In genomic region chr1:244272471-244273261, GRCh38 we compare ENCODE assay signal across 8 cellular contexts.
DNase-seq lines count a peak whose midpoint lies in the region; ATAC-seq and TF ChIP-seq lines count a peak whose summit lies in the region.

No MANE protein-coding gene starts in this region.

- H3K27me3 Mint-ChIP-seq in Caco-2 (ENCODE audit: insufficient read depth, unreplicated experiment), result no peaks in the 10 kb centered on the region
- peaks cover 0 to 8% (median 0%) of the 10 kb centered on the region in 5 donors for H3K27me3 Mint-ChIP-seq in naive thymus-derived CD8-positive, alpha-beta T cell

- TF ChIP-seq CTCF in Caco-2 (IDR thresholded peaks at IDR 0.05; ENCODE audit: insufficient read depth in 1 of 2, low read depth in 1 of 2, low read length in 1 of 2, severe bottlenecking in 1 of 2, unreplicated experiment in 1 of 2) (peak; percentile 95 to 99), KMS-11 (conservative IDR thresholded peaks at IDR 0.05; ENCODE audit: low read depth, low read length) (peak; percentile 97), PC-3 (conservative IDR thresholded peaks at IDR 0.05; ENCODE audit: low read depth, low read length) (peak; percentile 100)

- H3F3A ChIP-seq in PC-3 (ENCODE audit: low read length, unreplicated experiment), result peaks cover 7% of the 10 kb centered on the region

- ATAC-seq in GM21529 (IDR thresholded peaks at IDR 0.05; ENCODE audit: unreplicated experiment), result peak; percentile 93
- peak; percentile 32 for ATAC-seq in PC-3
- ATAC-seq in esophagus mucosa, result peak; percentile 95
- ATAC-seq in naive thymus-derived CD8-positive, alpha-beta T cell, result peak; percentile 78 to 85
- ATAC-seq in stimulated activated effector memory CD8-positive, alpha-beta T cell treated with anti-CD3 and anti-CD28 coated beads, Interleukin-12 subunit alpha, Interleukin-12 subunit beta, amount 100 ng/mL, for 72 hours, result peak; percentile 75

- H3K36me3 ChIP-seq in Caco-2 (ENCODE audit: control insufficient read depth, insufficient read depth, low read length) (no peaks in the 10 kb centered on the region), KMS-11 (ENCODE audit: insufficient read depth) (no peaks in the 10 kb centered on the region), PC-3 (ENCODE audit: low read depth, low read length) (no peaks in the 10 kb centered on the region)

- H3K4me3 ChIP-seq in Caco-2 (ENCODE audit: low read depth, low read length) (no peak overlapping the region), KMS-11 (IDR thresholded peaks at IDR 0.05; ENCODE audit: insufficient read depth, low read depth, low read length) (no peak overlapping the region), PC-3 (ENCODE audit: low read length) (peak overlapping the region; percentile 60; the same call in 1 of the 2 replicates)

- H3K9me3 ChIP-seq in Caco-2, result no peaks in the 10 kb centered on the region
- H3K9me3 ChIP-seq in PC-3 (ENCODE audit: low read length), result no peaks in the 10 kb centered on the region

- POLR2A ChIA-PET in Caco-2 (lab: Charles Lee) (no interaction called here), PC-3 (lab: Charles Lee; ENCODE audit: unreplicated experiment) (no interaction called here)
- POLR2A ChIA-PET in naive thymus-derived CD8-positive, alpha-beta T cell (lab: Charles Lee), result interaction anchor here (0.7 kb wide), 1 partner anchor 524 kb away, joined by 3 read pairs; no protein-coding TSS in a partner anchor

- H3K4me1 ChIP-seq in Caco-2, result no peaks in the 10 kb centered on the region
- H3K4me1 ChIP-seq in KMS-11 (ENCODE audit: low read depth, poor library complexity, severe bottlenecking), result peaks cover 14% of the 10 kb centered on the region
- H3K4me1 ChIP-seq in PC-3 (ENCODE audit: insufficient read depth, low read length), result peaks cover 33% of the 10 kb centered on the region

- H2AFZ ChIP-seq in KMS-11 (ENCODE audit: low read depth) (peak overlapping the region; percentile 36; the same call in 1 of the 2 replicates), PC-3 (ENCODE audit: low read length) (peak overlapping the region; percentile 66)

- no peaks in the 10 kb centered on the region for H3K36me3 Mint-ChIP-seq in Caco-2 (ENCODE audit: insufficient read depth, unreplicated experiment)
- peaks cover 0 to 5% (median 0%) of the 10 kb centered on the region in 3 donors for H3K36me3 Mint-ChIP-seq in naive thymus-derived CD8-positive, alpha-beta T cell
- no peaks in the 10 kb centered on the region for H3K36me3 Mint-ChIP-seq in stimulated activated effector memory CD8-positive, alpha-beta T cell treated with anti-CD3 and anti-CD28 coated beads, Interleukin-12 subunit alpha, Interleukin-12 subunit beta, amount 100 ng/mL, for 72 hours

- H3K27me3 ChIP-seq in Caco-2 (replicated peaks; ENCODE audit: control insufficient read depth, insufficient read depth, low read length), result no peaks in the 10 kb centered on the region
- no peaks in the 10 kb centered on the region for H3K27me3 ChIP-seq in KMS-11 (ENCODE audit: insufficient read depth, low read depth)
- H3K27me3 ChIP-seq in PC-3 (ENCODE audit: low read length), result no peaks in the 10 kb centered on the region

- H3K27ac ChIP-seq in KMS-11 (no peak overlapping the region), PC-3 (ENCODE audit: low read length) (no peak overlapping the region)

- H3K4me2 ChIP-seq in KMS-11 (no peak overlapping the region), PC-3 (ENCODE audit: low read length) (peak overlapping the region; percentile 82)

- peaks cover 18% of the 10 kb centered on the region for H3K9me3 Mint-ChIP-seq in Caco-2 (ENCODE audit: unreplicated experiment)
- H3K9me3 Mint-ChIP-seq in naive thymus-derived CD8-positive, alpha-beta T cell, result peaks cover 0 to 12% (median 3%) of the 10 kb centered on the region in 9 donors
- H3K9me3 Mint-ChIP-seq in stimulated activated effector memory CD8-positive, alpha-beta T cell treated with anti-CD3 and anti-CD28 coated beads, Interleukin-12 subunit alpha, Interleukin-12 subunit beta, amount 100 ng/mL, for 72 hours, result no peaks in the 10 kb centered on the region

- no peak overlapping the region for H3K4me3 Mint-ChIP-seq in Caco-2 (ENCODE audit: unreplicated experiment)
- peak overlapping the region in 1 of 10 donors; percentile 60 for H3K4me3 Mint-ChIP-seq in naive thymus-derived CD8-positive, alpha-beta T cell
- no peak overlapping the region for H3K4me3 Mint-ChIP-seq in stimulated activated effector memory CD8-positive, alpha-beta T cell treated with anti-CD3 and anti-CD28 coated beads, Interleukin-12 subunit alpha, Interleukin-12 subunit beta, amount 100 ng/mL, for 72 hours

- H3K9ac ChIP-seq in KMS-11 (no peak overlapping the region), PC-3 (ENCODE audit: low read length) (no peak overlapping the region)

- BruUV-seq in Caco-2 (replicated peaks; lab: Mats Ljungman, UMichigan) (no TSS peak), PC-3 (replicated peaks; lab: Mats Ljungman, UMichigan) (no TSS peak)

- H3K4me1 Mint-ChIP-seq in Caco-2 (ENCODE audit: low read depth, unreplicated experiment), result no peaks in the 10 kb centered on the region
- H3K4me1 Mint-ChIP-seq in naive thymus-derived CD8-positive, alpha-beta T cell, result peaks cover 2 to 17% (median 12%) of the 10 kb centered on the region in 4 donors
- H3K4me1 Mint-ChIP-seq in stimulated activated effector memory CD8-positive, alpha-beta T cell treated with anti-CD3 and anti-CD28 coated beads, Interleukin-12 subunit alpha, Interleukin-12 subunit beta, amount 100 ng/mL, for 72 hours, result peaks cover 8% of the 10 kb centered on the region

- H3K27ac Mint-ChIP-seq in Caco-2 (ENCODE audit: unreplicated experiment), result no peak overlapping the region
- peak overlapping the region in 4 of 10 donors; percentile 18 to 51 (median 34) for H3K27ac Mint-ChIP-seq in naive thymus-derived CD8-positive, alpha-beta T cell
- H3K27ac Mint-ChIP-seq in stimulated activated effector memory CD8-positive, alpha-beta T cell treated with anti-CD3 and anti-CD28 coated beads, Interleukin-12 subunit alpha, Interleukin-12 subunit beta, amount 100 ng/mL, for 72 hours, result no peak overlapping the region

- H3K79me2 ChIP-seq in KMS-11 (ENCODE audit: insufficient read depth, low read depth), result no peaks in the 10 kb centered on the region
- H3K79me2 ChIP-seq in PC-3 (ENCODE audit: low read length), result no peaks in the 10 kb centered on the region

- intact Hi-C loops in Caco-2 (cut with micrococcal nuclease; ENCODE audit: unreplicated experiment) (loop anchor here (1.0 to 10.0 kb wide), 9 partner anchors 27 to 928 kb away; no protein-coding TSS in a partner anchor), PC-3 (cut with micrococcal nuclease) (loop anchor here (1.0 to 10.0 kb wide), 9 partner anchors 27 to 928 kb away; no protein-coding TSS in a partner anchor)

- CTCF ChIA-PET in Caco-2 (lab: Charles Lee), result interaction anchor here (0.7 kb wide), 1 partner anchor 128 kb away, joined by 3 read pairs; no protein-coding TSS in a partner anchor
- CTCF ChIA-PET in PC-3 (lab: Charles Lee), result interaction anchor here (0.5 to 2.0 kb wide), 3 partner anchors 239 to 863 kb away, joined by 4 to 7 read pairs (median 4); no protein-coding TSS in a partner anchor

- H4K20me1 ChIP-seq in KMS-11 (ENCODE audit: insufficient read depth) (no peaks in the 10 kb centered on the region), PC-3 (ENCODE audit: low read length) (no peaks in the 10 kb centered on the region)

- H3K9me2 ChIP-seq in PC-3 (replicated peaks; ENCODE audit: low read length), result no peaks in the 10 kb centered on the region

- DNase-seq in Caco-2, result peak; percentile 53 to 76
- DNase-seq in PC-3, result peak; percentile 94
- peak; percentile 42 for DNase-seq in activated T-cell treated with anti-CD3 and anti-CD28 coated beads for 48 hours (ENCODE audit: low read depth)
- peak; percentile 34 to 83 (median 72) for DNase-seq in naive thymus-derived CD8-positive, alpha-beta T cell
- DNase-seq in stimulated activated effector memory CD8-positive, alpha-beta T cell treated with anti-CD3 and anti-CD28 coated beads, Interleukin-12 subunit alpha, Interleukin-12 subunit beta, amount 100 ng/mL, for 72 hours (ENCODE audit: low spot score in 2 of 2), result peak; percentile 46 to 76

Comparison
In these comparisons a context has a peak if more than half of its experiments do, and no peak if none do; other contexts are left out.
1. DNase-seq: peak in every context shown above with its lines; median percentile 94 in PC-3; 72 in naive thymus-derived CD8-positive, alpha-beta T cell; 64 in Caco-2; 61 in stimulated activated effector memory CD8-positive, alpha-beta T cell treated with anti-CD3 and anti-CD28 coated beads, Interleukin-12 subunit alpha, Interleukin-12 subunit beta, amount 100 ng/mL, for 72 hours; 42 in activated T-cell treated with anti-CD3 and anti-CD28 coated beads for 48 hours.
2. ATAC-seq: peak in every context shown above with its lines; median percentile 95 in esophagus mucosa; 93 in GM21529; 82 in naive thymus-derived CD8-positive, alpha-beta T cell; 75 in stimulated activated effector memory CD8-positive, alpha-beta T cell treated with anti-CD3 and anti-CD28 coated beads, Interleukin-12 subunit alpha, Interleukin-12 subunit beta, amount 100 ng/mL, for 72 hours; 32 in PC-3.